ENCODE assay signal across 1 cellular context in the genomic region with DNA sequence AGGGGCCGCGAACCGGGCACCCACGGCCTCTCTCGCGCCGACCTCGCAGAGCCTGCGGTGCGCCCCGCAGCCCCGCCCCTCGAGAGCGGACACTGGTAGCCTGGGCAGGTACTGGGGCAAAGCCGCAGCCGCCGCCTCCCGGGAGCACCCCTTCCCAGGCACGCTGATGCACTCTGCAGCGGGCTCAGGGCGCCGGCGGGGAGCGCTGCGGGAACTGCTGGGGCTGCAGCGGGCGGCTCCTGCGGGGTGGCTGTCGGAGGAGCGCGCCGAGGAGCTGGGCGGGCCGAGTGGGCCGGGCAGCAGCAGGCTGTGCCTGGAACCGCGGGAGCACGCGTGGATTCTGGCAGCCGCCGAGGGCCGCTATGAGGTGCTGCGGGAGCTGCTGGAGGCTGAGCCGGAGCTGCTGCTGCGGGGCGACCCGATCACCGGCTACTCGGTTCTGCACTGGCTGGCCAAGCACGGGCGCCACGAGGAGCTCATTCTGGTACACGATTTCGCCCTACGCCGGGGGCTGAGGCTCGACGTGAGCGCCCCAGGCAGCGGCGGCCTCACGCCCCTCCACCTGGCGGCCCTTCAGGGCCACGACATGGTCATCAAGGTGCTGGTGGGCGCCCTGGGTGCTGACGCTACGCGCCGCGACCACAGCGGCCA.
TF ChIP-seq lines count a peak whose summit lies in the region.

No MANE protein-coding gene starts in this region.

TF ChIP-seq in HEK293, 187 proteins besides CTCF, POLR2A, EP300 and RAD21 (continued from another document):
- TF ChIP-seq, protein P1, sequence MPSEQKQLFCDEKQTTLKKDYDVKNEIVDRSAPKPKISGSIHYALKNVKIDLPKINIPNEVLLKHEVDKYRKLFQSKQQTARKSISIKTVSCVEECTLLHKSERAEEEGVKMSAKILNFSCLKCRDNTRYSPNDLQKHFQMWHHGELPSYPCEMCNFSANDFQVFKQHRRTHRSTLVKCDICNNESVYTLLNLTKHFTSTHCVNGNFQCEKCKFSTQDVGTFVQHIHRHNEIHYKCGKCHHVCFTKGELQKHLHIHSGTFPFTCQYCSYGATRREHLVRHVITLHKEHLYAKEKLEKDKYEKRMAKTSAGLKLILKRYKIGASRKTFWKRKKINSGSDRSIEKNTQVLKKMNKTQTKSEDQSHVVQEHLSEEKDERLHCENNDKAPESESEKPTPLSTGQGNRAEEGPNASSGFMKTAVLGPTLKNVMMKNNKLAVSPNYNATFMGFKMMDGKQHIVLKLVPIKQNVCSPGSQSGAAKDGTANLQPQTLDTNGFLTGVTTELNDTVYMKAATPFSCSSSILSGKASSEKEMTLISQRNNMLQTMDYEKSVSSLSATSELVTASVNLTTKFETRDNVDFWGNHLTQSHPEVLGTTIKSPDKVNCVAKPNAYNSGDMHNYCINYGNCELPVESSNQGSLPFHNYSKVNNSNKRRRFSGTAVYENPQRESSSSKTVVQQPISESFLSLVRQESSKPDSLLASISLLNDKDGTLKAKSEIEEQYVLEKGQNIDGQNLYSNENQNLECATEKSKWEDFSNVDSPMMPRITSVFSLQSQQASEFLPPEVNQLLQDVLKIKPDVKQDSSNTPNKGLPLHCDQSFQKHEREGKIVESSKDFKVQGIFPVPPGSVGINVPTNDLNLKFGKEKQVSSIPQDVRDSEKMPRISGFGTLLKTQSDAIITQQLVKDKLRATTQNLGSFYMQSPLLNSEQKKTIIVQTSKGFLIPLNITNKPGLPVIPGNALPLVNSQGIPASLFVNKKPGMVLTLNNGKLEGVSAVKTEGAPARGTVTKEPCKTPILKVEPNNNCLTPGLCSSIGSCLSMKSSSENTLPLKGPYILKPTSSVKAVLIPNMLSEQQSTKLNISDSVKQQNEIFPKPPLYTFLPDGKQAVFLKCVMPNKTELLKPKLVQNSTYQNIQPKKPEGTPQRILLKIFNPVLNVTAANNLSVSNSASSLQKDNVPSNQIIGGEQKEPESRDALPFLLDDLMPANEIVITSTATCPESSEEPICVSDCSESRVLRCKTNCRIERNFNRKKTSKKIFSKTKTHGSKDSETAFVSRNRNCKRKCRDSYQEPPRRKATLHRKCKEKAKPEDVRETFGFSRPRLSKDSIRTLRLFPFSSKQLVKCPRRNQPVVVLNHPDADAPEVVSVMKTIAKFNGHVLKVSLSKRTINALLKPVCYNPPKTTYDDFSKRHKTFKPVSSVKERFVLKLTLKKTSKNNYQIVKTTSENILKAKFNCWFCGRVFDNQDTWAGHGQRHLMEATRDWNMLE (tag by site-specific recombination; conservative IDR thresholded peaks at IDR 0.05; ENCODE audit: low read depth), result no peak
